ENCODE assay signal across 18 cellular contexts in the genomic region with DNA sequence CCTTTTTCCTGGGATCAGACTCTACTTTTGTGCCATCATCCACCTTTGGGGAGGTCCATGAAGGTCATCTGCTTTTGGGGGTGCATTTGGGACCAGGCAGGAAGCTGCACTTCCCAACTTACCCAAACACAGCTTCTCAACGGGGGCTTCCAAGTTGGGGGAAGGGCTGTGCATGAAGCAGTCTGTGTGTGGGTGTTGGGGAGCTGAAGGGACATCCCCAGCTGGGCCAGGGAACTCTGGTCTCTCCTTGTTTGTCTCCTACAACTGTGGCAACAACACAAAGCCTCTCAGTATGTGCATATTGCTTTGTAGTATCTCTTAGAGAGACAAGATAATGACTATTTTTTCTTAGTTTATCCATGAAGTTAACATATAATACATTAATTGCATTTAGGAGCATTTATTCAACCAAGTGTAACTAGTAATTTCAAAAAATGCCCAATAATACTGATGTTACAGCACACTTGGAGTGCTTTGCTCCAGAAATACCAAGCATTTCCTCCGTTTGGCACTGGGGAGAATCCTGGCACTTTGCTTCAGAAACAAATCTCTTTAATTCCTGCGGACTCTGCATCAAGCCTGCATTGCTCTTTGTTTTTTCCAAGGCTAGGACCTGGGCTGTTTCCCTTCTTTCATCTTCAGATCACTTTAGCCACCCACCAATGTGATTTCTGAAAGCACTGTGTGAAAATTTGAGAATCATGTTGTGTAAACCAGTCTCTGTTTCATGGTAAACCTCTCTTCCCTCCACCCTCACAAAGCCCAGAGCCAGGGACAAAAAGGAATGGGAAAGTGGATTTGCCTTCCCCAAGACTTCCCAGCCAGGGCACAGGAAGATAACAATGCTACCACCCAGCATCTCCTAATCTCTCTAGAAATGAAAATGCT.
DNase-seq lines count a peak whose midpoint lies in the region; ATAC-seq and TF ChIP-seq lines count a peak whose summit lies in the region.
"Had no signal": no experiment of that assay in that cellular context is flagged by ENCODE, and none has a peak within 500 bp of the region (broad histone marks: within the 10 kb centered on the region; RNA-seq: fewer than 3 reads in every experiment).

No MANE protein-coding gene starts in this region.

- DNase-seq in AG10803 (ENCODE audit: low read depth) (peak; percentile 57), mesendoderm (peak; percentile 94), type B pancreatic cell (ENCODE audit: extremely low spot score, unreplicated experiment) (no peak), NCI-H187 (lab: John Stamatoyannopoulos, UW) (no peak), NCI-H2196 (lab: John Stamatoyannopoulos, UW; ENCODE audit: unreplicated experiment) (no peak), germinal center (ENCODE audit: low spot score) (no peak)
- DNase-seq: activated CD4-positive, alpha-beta T cell treated with anti-CD3 and anti-CD28 coated beads for 1 hour; anterior cingulate cortex; DMS 273 treated with DMSO at 0.1 percent for 48 hours; NCI-H187 treated with DMSO at 0.1 percent for 48 hours; NCI-H524 treated with DMSO at 0.1 percent for 48 hours had no signal

- H3K4me3 ChIP-seq in AG10803 (ENCODE audit: low read length), result no peak overlapping the region
- H3K4me3 ChIP-seq in mesendoderm (ENCODE audit: low read length), result no peak overlapping the region
- H3K4me3 ChIP-seq: coronary artery had no signal

- no peaks in the 10 kb centered on the region for H3K36me3 Mint-ChIP-seq in activated T-helper 17 cell treated with anti-CD3 and anti-CD28 coated beads, Interleukin-2, amount 50 U/mL, for 72 hours (ENCODE audit: low read depth)
- H3K36me3 Mint-ChIP-seq in type B pancreatic cell, result no peaks in the 10 kb centered on the region

- no peak overlapping the region for H4K5ac ChIP-seq in mesendoderm (ENCODE audit: low read length)

- peak overlapping the region; percentile 66 for H2BK5ac ChIP-seq in mesendoderm (ENCODE audit: low read length)

- peak overlapping the region; percentile 65 for H3K18ac ChIP-seq in mesendoderm (ENCODE audit: low read length)

- WGBS in mesendoderm (ENCODE audit: extremely low coverage, insufficient coverage, low lambda C conversion rate), result no CpG with 5 or more reads among the region's 3 CpGs

- H3K23ac ChIP-seq in mesendoderm (ENCODE audit: low read length), result no peak overlapping the region

- H3K4ac ChIP-seq in mesendoderm (ENCODE audit: low read depth, low read length), result peak overlapping the region; percentile 62

- peaks cover 5% of the 10 kb centered on the region for H3K4me1 Mint-ChIP-seq in activated T-helper 17 cell treated with anti-CD3 and anti-CD28 coated beads, Interleukin-2, amount 50 U/mL, for 72 hours
- peaks cover 4% of the 10 kb centered on the region for H3K4me1 Mint-ChIP-seq in type B pancreatic cell (ENCODE audit: unreplicated experiment)

- peak overlapping the region; percentile 72 for H3K56ac ChIP-seq in mesendoderm (ENCODE audit: low read length)

- H3K27me3 ChIP-seq in mesendoderm (ENCODE audit: insufficient read depth, low read length, poor library complexity), result no peaks in the 10 kb centered on the region

- peaks cover 11% of the 10 kb centered on the region for H3K4me1 ChIP-seq in mesendoderm (ENCODE audit: control insufficient read depth, low read depth, low read length)

- H2AK5ac ChIP-seq in mesendoderm (ENCODE audit: low read length), result peak overlapping the region; percentile 35

- no peak overlapping the region for H3K4me2 ChIP-seq in mesendoderm (ENCODE audit: low read length)

- H2BK15ac ChIP-seq in mesendoderm (replicated peaks; ENCODE audit: low read depth), result no peak overlapping the region

- no peaks in the 10 kb centered on the region for H3K79me2 ChIP-seq in mesendoderm (ENCODE audit: control insufficient read depth, insufficient read depth, low read length)

- peak overlapping the region; percentile 15 for H3K9ac ChIP-seq in mesendoderm (ENCODE audit: low read length)

- no peak overlapping the region for H3K4me3 Mint-ChIP-seq in activated T-helper 17 cell treated with anti-CD3 and anti-CD28 coated beads, Interleukin-2, amount 50 U/mL, for 72 hours
- H3K4me3 Mint-ChIP-seq in type B pancreatic cell, result no peak overlapping the region
- H3K4me3 Mint-ChIP-seq: stimulated activated naive CD8-positive, alpha-beta T cell treated with anti-CD3 and anti-CD28 coated beads, Interleukin-15, Interleukin-2, amounts not matched to agents 100 ng/mL and 50 ng/mL, for 24 hours; T-helper 1 cell treated with Interleukin-12 subunit alpha and Interleukin-12 subunit beta and Interleukin-4 antibody, amounts not matched to agents 30 μg/mL and 1 μg/mL, for 36 hours had no signal

- H3K27me3 Mint-ChIP-seq in activated T-helper 17 cell treated with anti-CD3 and anti-CD28 coated beads, Interleukin-2, amount 50 U/mL, for 72 hours, result peaks cover 5% of the 10 kb centered on the region
- H3K27me3 Mint-ChIP-seq in type B pancreatic cell, result no peaks in the 10 kb centered on the region

- no peaks in the 10 kb centered on the region for H3K79me1 ChIP-seq in mesendoderm (ENCODE audit: low read length)

- peak; percentile 23 for ATAC-seq in HG02610 (IDR thresholded peaks at IDR 0.05; ENCODE audit: unreplicated experiment)
- ATAC-seq in activated T-helper 17 cell treated with anti-CD3 and anti-CD28 coated beads, Interleukin-2, amount 50 U/mL, for 72 hours (replicated peaks), result peak; percentile 33
- ATAC-seq: esophagus mucosa had no signal

- H3K27ac Mint-ChIP-seq in activated T-helper 17 cell treated with anti-CD3 and anti-CD28 coated beads, Interleukin-2, amount 50 U/mL, for 72 hours, result peak overlapping the region; percentile 76
- no peak overlapping the region for H3K27ac Mint-ChIP-seq in type B pancreatic cell
- H3K27ac Mint-ChIP-seq: stimulated activated naive CD8-positive, alpha-beta T cell treated with anti-CD3 and anti-CD28 coated beads, Interleukin-15, Interleukin-2, amounts not matched to agents 100 ng/mL and 50 ng/mL, for 24 hours; T-helper 1 cell treated with Interleukin-12 subunit alpha and Interleukin-12 subunit beta and Interleukin-4 antibody, amounts not matched to agents 30 μg/mL and 1 μg/mL, for 36 hours had no signal

- H3K27ac ChIP-seq in mesendoderm (ENCODE audit: low read depth, low read length), result peak overlapping the region; percentile 70
- H3K27ac ChIP-seq: coronary artery, HL-60 had no signal

- H3K9me3 Mint-ChIP-seq in activated T-helper 17 cell treated with anti-CD3 and anti-CD28 coated beads, Interleukin-2, amount 50 U/mL, for 72 hours, result no peaks in the 10 kb centered on the region
- no peaks in the 10 kb centered on the region for H3K9me3 Mint-ChIP-seq in type B pancreatic cell
- H3K9me3 Mint-ChIP-seq: stimulated activated naive CD8-positive, alpha-beta T cell treated with anti-CD3 and anti-CD28 coated beads, Interleukin-15, Interleukin-2, amounts not matched to agents 100 ng/mL and 50 ng/mL, for 24 hours had no signal

- H2BK120ac ChIP-seq in mesendoderm (ENCODE audit: low read depth, low read length), result peak overlapping the region; percentile 74

- TF ChIP-seq CTCF in AG10803 (conservative IDR thresholded peaks at IDR 0.05; ENCODE audit: low read length), result no peak
- TF ChIP-seq CTCF in type B pancreatic cell (conservative IDR thresholded peaks at IDR 0.05), result no peak

- no peak overlapping the region for H4K8ac ChIP-seq in mesendoderm (ENCODE audit: low read depth, low read length)

- no peaks in the 10 kb centered on the region for H3K36me3 ChIP-seq in mesendoderm (ENCODE audit: control insufficient read depth, insufficient read depth, low read length)

Comparison
In these comparisons a context has a peak if more than half of its experiments do, and no peak if none do; other contexts are left out.
1. DNase-seq: peak in AG10803 (single experiment) and mesendoderm (single experiment); none in type B pancreatic cell (single experiment), NCI-H187 (0 of 2), NCI-H2196 (single experiment) and germinal center (single experiment).